ENCODE assay signal across 8 cellular contexts in the genomic region with DNA sequence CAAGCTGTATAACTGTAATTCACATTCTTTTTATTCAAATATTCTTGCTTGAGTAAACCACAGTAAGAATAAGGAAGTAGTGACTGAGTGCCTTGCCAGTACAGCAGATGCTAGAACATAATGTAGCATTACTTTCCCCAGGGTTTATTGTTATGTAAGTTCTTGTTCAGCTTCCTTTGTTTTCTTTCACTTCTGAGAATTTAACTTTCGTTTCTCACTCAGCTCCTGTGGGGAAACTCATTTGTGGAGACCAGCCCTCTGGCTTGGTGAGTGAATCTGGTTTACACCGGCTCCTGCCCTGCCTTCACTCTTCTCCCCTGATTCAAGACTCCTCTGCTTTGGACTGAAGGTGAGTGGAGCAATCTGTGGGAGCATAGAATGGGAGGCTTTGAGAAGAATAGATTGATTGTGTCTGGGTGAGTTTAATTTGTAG. TPM values are rescaled to one million over a fixed set of nuclear protein-coding genes. Genes with fewer than 3 reads are reported as not detected.
DNase-seq lines count a peak whose midpoint lies in the region; ATAC-seq and TF ChIP-seq lines count a peak whose summit lies in the region.

A gene with protein sequence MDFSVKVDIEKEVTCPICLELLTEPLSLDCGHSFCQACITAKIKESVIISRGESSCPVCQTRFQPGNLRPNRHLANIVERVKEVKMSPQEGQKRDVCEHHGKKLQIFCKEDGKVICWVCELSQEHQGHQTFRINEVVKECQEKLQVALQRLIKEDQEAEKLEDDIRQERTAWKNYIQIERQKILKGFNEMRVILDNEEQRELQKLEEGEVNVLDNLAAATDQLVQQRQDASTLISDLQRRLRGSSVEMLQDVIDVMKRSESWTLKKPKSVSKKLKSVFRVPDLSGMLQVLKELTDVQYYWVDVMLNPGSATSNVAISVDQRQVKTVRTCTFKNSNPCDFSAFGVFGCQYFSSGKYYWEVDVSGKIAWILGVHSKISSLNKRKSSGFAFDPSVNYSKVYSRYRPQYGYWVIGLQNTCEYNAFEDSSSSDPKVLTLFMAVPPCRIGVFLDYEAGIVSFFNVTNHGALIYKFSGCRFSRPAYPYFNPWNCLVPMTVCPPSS (plus strand): TSS at position 240 of the 433 bp plus-strand sequence. CDS start 6,443 bp downstream, outside the sequence.

- H3K9me3 ChIP-seq in heart right ventricle (no peaks in the 10 kb centered on the region), psoas muscle (no peaks in the 10 kb centered on the region)

- WGBS in heart right ventricle, 2 donors, result 27 to 41% methylated on average over 2 of the region's 2 CpGs
- WGBS in psoas muscle, 3 donors, result 5 to 12% (median 11%) methylated on average over 2 of the region's 2 CpGs

- peak within 1 kb of the TSS; percentile 16 to 69 (median 58) for H3K4me3 ChIP-seq in heart right ventricle
- H3K4me3 ChIP-seq in psoas muscle, result peak within 1 kb of the TSS; percentile 62

- no peaks in the 10 kb centered on the region for H3K9me3 Mint-ChIP-seq in activated naive CD8-positive, alpha-beta T cell treated with anti-CD3 and anti-CD28 coated beads, Interleukin-2, amount 50 U/mL, for 24 hours

- intact Hi-C loops in heart right ventricle (cut with DNase I), result loop anchor here in 3 of 10 donors (10.0 kb wide), 2 partner anchors 65 to 115 kb away; a partner anchor contains a TSS
- intact Hi-C loops in psoas muscle (cut with DNase I), result no loop called here

- H3K27me3 Mint-ChIP-seq in activated naive CD8-positive, alpha-beta T cell treated with anti-CD3 and anti-CD28 coated beads, Interleukin-2, amount 50 U/mL, for 24 hours, result peaks cover 3% of the 10 kb centered on the region

- peak within 1 kb of the TSS; percentile 77 to 95 (median 88) for H3K27ac ChIP-seq in heart right ventricle
- H3K27ac ChIP-seq in psoas muscle, result peak within 1 kb of the TSS; percentile 68

- TF ChIP-seq POLR2A in GM18526 (IDR thresholded peaks at IDR 0.05; ENCODE audit: extremely low read depth, insufficient read length), result peak; percentile 51

- TF ChIP-seq CTCF in heart right ventricle (IDR thresholded peaks at IDR 0.05) (no peak), psoas muscle (IDR thresholded peaks at IDR 0.05) (no peak)

- H3K27me3 ChIP-seq in heart right ventricle, result no peaks in the 10 kb centered on the region
- H3K27me3 ChIP-seq in psoas muscle (ENCODE audit: insufficient read depth in 3 of 3, low read length in 2 of 3), result no peaks in the 10 kb centered on the region

- H3K4me1 Mint-ChIP-seq in activated naive CD8-positive, alpha-beta T cell treated with anti-CD3 and anti-CD28 coated beads, Interleukin-2, amount 50 U/mL, for 24 hours, result peaks cover 59% of the 10 kb centered on the region

- peak; percentile 98 for DNase-seq in SIG-M5 treated with dmso at 0.1 percent for 504 hours (lab: John Stamatoyannopoulos, UW; ENCODE audit: unreplicated experiment)
- DNase-seq in activated naive CD8-positive, alpha-beta T cell treated with anti-CD3 and anti-CD28 coated beads, Interleukin-2, amount 50 U/mL, for 24 hours, result peak; percentile 49
- peak in 1 of 2 donors; percentile 61 for DNase-seq in heart right ventricle
- DNase-seq in psoas muscle, result no peak
- DNase-seq in SHP77 (lab: John Stamatoyannopoulos, UW), result no peak
- DNase-seq in COR-L47 (lab: John Stamatoyannopoulos, UW), result no peak

- H3K27ac Mint-ChIP-seq in activated naive CD8-positive, alpha-beta T cell treated with anti-CD3 and anti-CD28 coated beads, Interleukin-2, amount 50 U/mL, for 24 hours, result peak within 1 kb of the TSS; percentile 95

- H3K4me1 ChIP-seq in heart right ventricle (peaks cover 0 to 57% (median 29%) of the 10 kb centered on the region in 9 donors), psoas muscle (no peaks in the 10 kb centered on the region)

- ATAC-seq in HG02970 (IDR thresholded peaks at IDR 0.05; ENCODE audit: low FRiP score, unreplicated experiment) (peak; percentile 62), heart right ventricle (peak; percentile 47 to 78 (median 65)), psoas muscle (peak; percentile 24 to 58 (median 46))
- peak; percentile 74 for ATAC-seq in activated naive CD8-positive, alpha-beta T cell treated with anti-CD3 and anti-CD28 coated beads, Interleukin-2, amount 50 U/mL, for 24 hours

- H3K4me3 Mint-ChIP-seq in activated naive CD8-positive, alpha-beta T cell treated with anti-CD3 and anti-CD28 coated beads, Interleukin-2, amount 50 U/mL, for 24 hours, result peak within 1 kb of the TSS; percentile 94

- H3K36me3 Mint-ChIP-seq in activated naive CD8-positive, alpha-beta T cell treated with anti-CD3 and anti-CD28 coated beads, Interleukin-2, amount 50 U/mL, for 24 hours (ENCODE audit: low read depth), result peaks cover 10% of the 10 kb centered on the region

- peaks cover 0 to 14% (median 0%) of the 10 kb centered on the region in 9 donors for H3K36me3 ChIP-seq in heart right ventricle
- H3K36me3 ChIP-seq in psoas muscle (ENCODE audit: insufficient read depth in 1 of 2, low read depth in 1 of 2), result no peaks in the 10 kb centered on the region

RNA-seq across cellular contexts. Expression of the gene that starts here (rescaled TPM):
- 10 to 100 TPM; 11.7 to 52.6 (median 17.6) TPM for total RNA-seq in heart right ventricle
- 10 to 100 TPM in 1 of 2 donors, 1 to 10 TPM in 1; 8.1 to 27.1 TPM for polyA plus RNA-seq in heart right ventricle
- 10 to 100 TPM in 1 of 4 donors, 1 to 10 TPM in 3; 6.2 to 12.4 (median 7.9) TPM for total RNA-seq in psoas muscle
- polyA plus RNA-seq in psoas muscle, result 1 to 10 TPM; 5.1 to 5.6 (median 5.5) TPM

Comparison
In these comparisons a context has a peak if more than half of its experiments do, and no peak if none do; other contexts are left out.
1. DNase-seq: peak in SIG-M5 treated with dmso at 0.1 percent for 504 hours (single experiment) and activated naive CD8-positive, alpha-beta T cell treated with anti-CD3 and anti-CD28 coated beads, Interleukin-2, amount 50 U/mL, for 24 hours (single experiment); none in psoas muscle (0 of 2), SHP77 (0 of 2) and COR-L47 (single experiment).
2. Peak in every context shown above with its lines, with median percentiles within 50 percentile points of each other: ATAC-seq.